In the genomic region with DNA sequence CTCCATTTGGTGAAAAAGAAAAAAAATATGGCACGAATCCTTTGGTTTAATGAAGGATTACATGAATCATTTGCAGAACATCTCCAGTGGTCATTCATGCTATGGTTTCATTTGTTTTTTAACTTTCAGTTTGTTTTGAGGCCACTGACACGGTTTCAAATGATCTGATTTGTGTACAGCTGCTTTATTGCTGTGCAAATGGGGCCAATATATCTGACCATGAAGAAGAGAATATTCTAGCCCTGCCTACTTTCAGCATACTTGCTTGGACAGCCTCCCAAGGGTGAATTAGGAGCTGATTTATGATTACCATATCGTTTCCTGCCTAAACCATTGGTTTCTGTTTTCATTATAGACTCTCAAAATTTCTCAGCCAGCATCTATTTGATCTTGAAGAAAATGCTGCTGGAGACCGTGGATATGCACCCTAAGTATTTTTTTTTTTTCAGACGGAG, we compare ENCODE assay signal across 11 cellular contexts. TPM values are rescaled to one million over a fixed set of nuclear protein-coding genes. Genes with fewer than 3 reads are reported as not detected.
DNase-seq lines count a peak whose midpoint lies in the region; ATAC-seq and TF ChIP-seq lines count a peak whose summit lies in the region.
"Had no signal": no experiment of that assay in that cellular context is flagged by ENCODE, and none has a peak within 500 bp of the region (broad histone marks: within the 10 kb centered on the region; RNA-seq: fewer than 3 reads in every experiment).

No MANE protein-coding gene starts in this region.

- no peaks in the 10 kb centered on the region for H3K9me3 Mint-ChIP-seq in effector memory CD8-positive, alpha-beta T cell
- peaks cover 9% of the 10 kb centered on the region for H3K9me3 Mint-ChIP-seq in WTC11
- H3K9me3 Mint-ChIP-seq: stimulated activated naive CD8-positive, alpha-beta T cell treated with anti-CD3 and anti-CD28 coated beads, Interleukin-15, Interleukin-2, amounts not matched to agents 100 ng/mL and 50 ng/mL, for 24 hours had no signal

- H3K4me1 ChIP-seq in heart right ventricle: peaks cover 0 to 79% (median 51%) of the 10 kb centered on the region in 9 donors
- H3K4me1 ChIP-seq in uterus: peaks cover 0 to 16% of the 10 kb centered on the region in 2 donors
- H3K4me1 ChIP-seq: SJSA1 had no signal

- DNase-seq in heart right ventricle (no peak), left ventricle myocardium superior (no peak), uterus (no peak), WTC11 (ENCODE audit: low spot score) (no peak), T-helper 9 cell (no peak), NCI-H510A treated with DMSO at 0.1 percent for 48 hours (lab: John Stamatoyannopoulos, UW) (no peak)
- DNase-seq in effector memory CD8-positive, alpha-beta T cell: no peak
- DNase-seq: hypothalamus had no signal

- H3K27me3 Mint-ChIP-seq in effector memory CD8-positive, alpha-beta T cell: peaks cover 0 to 5% of the 10 kb centered on the region in 2 donors
- no peaks in the 10 kb centered on the region for H3K27me3 Mint-ChIP-seq in WTC11 (ENCODE audit: low read depth)
- H3K27me3 Mint-ChIP-seq: stimulated activated naive CD8-positive, alpha-beta T cell treated with anti-CD3 and anti-CD28 coated beads, Interleukin-15, Interleukin-2, amounts not matched to agents 100 ng/mL and 50 ng/mL, for 24 hours had no signal

- H3K4me3 Mint-ChIP-seq in effector memory CD8-positive, alpha-beta T cell: peak overlapping the region; percentile 21 to 28
- H3K4me3 Mint-ChIP-seq in WTC11: no peak overlapping the region
- H3K4me3 Mint-ChIP-seq: stimulated activated naive CD8-positive, alpha-beta T cell treated with anti-CD3 and anti-CD28 coated beads, Interleukin-15, Interleukin-2, amounts not matched to agents 100 ng/mL and 50 ng/mL, for 24 hours had no signal

- TF ChIP-seq POLR2A in uterus (IDR thresholded peaks at IDR 0.05): no peak

- H3K36me3 ChIP-seq in heart right ventricle (peaks cover 0 to 60% (median 25%) of the 10 kb centered on the region in 9 donors), uterus (no peaks in the 10 kb centered on the region)
- H3K36me3 ChIP-seq: SJSA1 had no signal

- ATAC-seq in heart right ventricle (no peak), left ventricle myocardium superior (no peak), HG03095 (IDR thresholded peaks at IDR 0.05; ENCODE audit: unreplicated experiment) (peak; percentile 49), WTC11 (no peak)
- ATAC-seq in effector memory CD8-positive, alpha-beta T cell (replicated peaks): no peak

- no peaks in the 10 kb centered on the region for H3K36me3 Mint-ChIP-seq in effector memory CD8-positive, alpha-beta T cell (ENCODE audit: insufficient read depth)
- H3K36me3 Mint-ChIP-seq in WTC11: no peaks in the 10 kb centered on the region; the same call in none of the 2 replicates

- H3K27me3 ChIP-seq in heart right ventricle (no peaks in the 10 kb centered on the region), uterus (no peaks in the 10 kb centered on the region)
- H3K27me3 ChIP-seq: SJSA1 had no signal

- H3K4me3 ChIP-seq in heart right ventricle (no peak overlapping the region), uterus (peak overlapping the region in 1 of 2 donors; percentile 20)
- H3K4me3 ChIP-seq: SJSA1 had no signal

- peak overlapping the region in 9 of 10 donors; percentile 5 to 73 (median 52) for H3K27ac ChIP-seq in heart right ventricle
- H3K27ac ChIP-seq in uterus: peak overlapping the region; percentile 84 to 99
- H3K27ac ChIP-seq: SJSA1 had no signal

- TF ChIP-seq CTCF in heart right ventricle (IDR thresholded peaks at IDR 0.05): no peak
- TF ChIP-seq CTCF in uterus (IDR thresholded peaks at IDR 0.05): peak in 1 of 4 experiments; percentile 4
- TF ChIP-seq CTCF in WTC11 (IDR thresholded peaks at IDR 0.05): no peak

- H3K9me3 ChIP-seq in heart right ventricle: no peaks in the 10 kb centered on the region
- H3K9me3 ChIP-seq in uterus: no peaks in the 10 kb centered on the region
- H3K9me3 ChIP-seq: SJSA1 had no signal

- POLR2A ChIA-PET in WTC11 (lab: Charles Lee): interaction anchor here (0.5 kb wide), 1 partner anchor 134 kb away, joined by 3 read pairs; no protein-coding TSS in a partner anchor

- intact Hi-C loops in heart right ventricle (cut with DNase I) (no loop called here), left ventricle myocardium superior (cut with micrococcal nuclease) (no loop called here), uterus (cut with DNase I; ENCODE audit: low total_unique reads) (no loop called here)

- no peak overlapping the region for H3K27ac Mint-ChIP-seq in effector memory CD8-positive, alpha-beta T cell
- no peak overlapping the region for H3K27ac Mint-ChIP-seq in WTC11
- H3K27ac Mint-ChIP-seq: stimulated activated naive CD8-positive, alpha-beta T cell treated with anti-CD3 and anti-CD28 coated beads, Interleukin-15, Interleukin-2, amounts not matched to agents 100 ng/mL and 50 ng/mL, for 24 hours had no signal

- peaks cover 2 to 8% of the 10 kb centered on the region in 2 donors for H3K4me1 Mint-ChIP-seq in effector memory CD8-positive, alpha-beta T cell (ENCODE audit: low read depth in 2 of 2)
- 0 out of 2 replicates have a peak, but pooled peaks cover 3% of the 10 kb centered on the region for H3K4me1 Mint-ChIP-seq in WTC11

- 43 to 60% methylated on average over 5 of the region's 5 CpGs for WGBS in heart right ventricle, 2 donors

- CTCF ChIA-PET in WTC11 (lab: Charles Lee): interaction anchor here (1.4 kb wide), 1 partner anchor 20 kb away, joined by 3 read pairs; no protein-coding TSS in a partner anchor

TF ChIP-seq in WTC11, 78 proteins besides CTCF, POLR2A, EP300 and RAD21:
- TF ChIP-seq, protein P1, sequence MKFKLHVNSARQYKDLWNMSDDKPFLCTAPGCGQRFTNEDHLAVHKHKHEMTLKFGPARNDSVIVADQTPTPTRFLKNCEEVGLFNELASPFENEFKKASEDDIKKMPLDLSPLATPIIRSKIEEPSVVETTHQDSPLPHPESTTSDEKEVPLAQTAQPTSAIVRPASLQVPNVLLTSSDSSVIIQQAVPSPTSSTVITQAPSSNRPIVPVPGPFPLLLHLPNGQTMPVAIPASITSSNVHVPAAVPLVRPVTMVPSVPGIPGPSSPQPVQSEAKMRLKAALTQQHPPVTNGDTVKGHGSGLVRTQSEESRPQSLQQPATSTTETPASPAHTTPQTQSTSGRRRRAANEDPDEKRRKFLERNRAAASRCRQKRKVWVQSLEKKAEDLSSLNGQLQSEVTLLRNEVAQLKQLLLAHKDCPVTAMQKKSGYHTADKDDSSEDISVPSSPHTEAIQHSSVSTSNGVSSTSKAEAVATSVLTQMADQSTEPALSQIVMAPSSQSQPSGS (CRISPR knock-in tag; IDR thresholded peaks at IDR 0.05; ENCODE audit: borderline replicate concordance, low read depth): no peak
- TF ChIP-seq, protein P2, sequence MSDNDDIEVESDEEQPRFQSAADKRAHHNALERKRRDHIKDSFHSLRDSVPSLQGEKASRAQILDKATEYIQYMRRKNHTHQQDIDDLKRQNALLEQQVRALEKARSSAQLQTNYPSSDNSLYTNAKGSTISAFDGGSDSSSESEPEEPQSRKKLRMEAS (CRISPR knock-in tag; IDR thresholded peaks at IDR 0.05): no peak
- TF ChIP-seq EMX1 (CRISPR knock-in tag; IDR thresholded peaks at IDR 0.05) (no peak), GTF2I (CRISPR knock-in tag; conservative IDR thresholded peaks at IDR 0.05) (no peak)
- TF ChIP-seq, protein P3, sequence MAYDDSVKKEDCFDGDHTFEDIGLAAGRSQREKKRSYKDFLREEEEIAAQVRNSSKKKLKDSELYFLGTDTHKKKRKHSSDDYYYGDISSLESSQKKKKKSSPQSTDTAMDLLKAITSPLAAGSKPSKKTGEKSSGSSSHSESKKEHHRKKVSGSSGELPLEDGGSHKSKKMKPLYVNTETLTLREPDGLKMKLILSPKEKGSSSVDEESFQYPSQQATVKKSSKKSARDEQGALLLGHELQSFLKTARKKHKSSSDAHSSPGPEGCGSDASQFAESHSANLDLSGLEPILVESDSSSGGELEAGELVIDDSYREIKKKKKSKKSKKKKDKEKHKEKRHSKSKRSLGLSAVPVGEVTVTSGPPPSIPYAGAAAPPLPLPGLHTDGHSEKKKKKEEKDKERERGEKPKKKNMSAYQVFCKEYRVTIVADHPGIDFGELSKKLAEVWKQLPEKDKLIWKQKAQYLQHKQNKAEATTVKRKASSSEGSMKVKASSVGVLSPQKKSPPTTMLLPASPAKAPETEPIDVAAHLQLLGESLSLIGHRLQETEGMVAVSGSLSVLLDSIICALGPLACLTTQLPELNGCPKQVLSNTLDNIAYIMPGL (CRISPR knock-in tag; IDR thresholded peaks at IDR 0.05): no peak
- TF ChIP-seq, protein P4, sequence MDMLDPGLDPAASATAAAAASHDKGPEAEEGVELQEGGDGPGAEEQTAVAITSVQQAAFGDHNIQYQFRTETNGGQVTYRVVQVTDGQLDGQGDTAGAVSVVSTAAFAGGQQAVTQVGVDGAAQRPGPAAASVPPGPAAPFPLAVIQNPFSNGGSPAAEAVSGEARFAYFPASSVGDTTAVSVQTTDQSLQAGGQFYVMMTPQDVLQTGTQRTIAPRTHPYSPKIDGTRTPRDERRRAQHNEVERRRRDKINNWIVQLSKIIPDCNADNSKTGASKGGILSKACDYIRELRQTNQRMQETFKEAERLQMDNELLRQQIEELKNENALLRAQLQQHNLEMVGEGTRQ (CRISPR knock-in tag; IDR thresholded peaks at IDR 0.05): no peak
TF ChIP-seq in WTC11: peak in this region for 0.

RNA-seq across cellular contexts. Expression of a gene that starts 30.7 kb away (rescaled TPM):
- total RNA-seq in heart right ventricle: 100 to 1,000 TPM; 131 to 494 (median 232) TPM
- polyA plus RNA-seq in heart right ventricle: 100 to 1,000 TPM; 179 to 553 TPM
- total RNA-seq in left ventricle myocardium superior: 354 TPM
- 1,000 to 10,000 TPM; 1,025 to 1,777 (median 1,327) TPM for total RNA-seq in uterus
- 0.82 to 0.89 TPM (median 0.85 TPM) in 3 replicates for total RNA-seq in WTC11 (2021)
- total RNA-seq: SJSA1 had no signal

Comparison
In these comparisons a context has a peak if more than half of its experiments do, and no peak if none do; other contexts are left out.
1. RNA of a gene that starts 30.7 kb away (total RNA-seq): 1,025 to 1,777 TPM in uterus, 354 TPM in left ventricle myocardium superior (single experiment) and 131 to 494 TPM in heart right ventricle; 0.82 to 0.89 TPM in WTC11; every median in the first group is over 10 times any median in the second.